ENCODE assay signal across 17 cellular contexts in the genomic region with DNA sequence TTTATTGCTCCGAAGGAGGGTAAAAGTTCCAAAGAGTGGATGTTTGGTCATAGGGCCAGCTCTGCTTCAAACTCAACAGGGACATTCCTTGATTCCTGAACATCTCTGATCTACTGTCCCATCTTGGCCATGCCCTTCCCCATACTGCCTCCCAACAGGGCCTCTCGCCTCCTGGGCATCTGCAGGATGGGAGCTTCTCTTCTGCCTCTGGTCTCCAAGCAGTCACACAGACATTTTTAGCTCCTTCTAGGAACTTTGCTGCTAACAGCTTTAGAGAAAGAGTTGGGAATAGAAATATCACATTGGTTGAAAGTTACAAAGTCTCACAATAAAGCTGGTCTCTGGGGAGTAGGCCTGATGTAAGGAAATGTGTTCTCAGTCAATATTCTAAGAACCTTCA. TPM values are rescaled to one million over a fixed set of nuclear protein-coding genes. Genes with fewer than 3 reads are reported as not detected.
DNase-seq lines count a peak whose midpoint lies in the region; TF ChIP-seq lines count a peak whose summit lies in the region.
"Had no signal": no experiment of that assay in that cellular context is flagged by ENCODE, and none has a peak within 500 bp of the region (broad histone marks: within the 10 kb centered on the region; RNA-seq: fewer than 3 reads in every experiment).

No MANE protein-coding gene starts in this region.

- H3K27me3 ChIP-seq in BLaER1 treated with 17β-estradiol and CSF1 and Interleukin-3, amounts not matched to agents 10 nM and 100 nM, result no peaks in the 10 kb centered on the region
- H3K27me3 ChIP-seq in endodermal cell (ENCODE audit: control insufficient read depth, insufficient read depth, low read length, poor library complexity, severe bottlenecking) (no peaks in the 10 kb centered on the region), rectal smooth muscle tissue (ENCODE audit: control insufficient read depth, insufficient read depth, low read length) (no peaks in the 10 kb centered on the region)
- H3K27me3 ChIP-seq: BE2C had no signal

- peaks cover 4% of the 10 kb centered on the region for H3K4me1 Mint-ChIP-seq in endodermal cell
- no peaks in the 10 kb centered on the region for H3K4me1 Mint-ChIP-seq in type B pancreatic cell (ENCODE audit: unreplicated experiment)
- H3K4me1 Mint-ChIP-seq in MCF 10A (ENCODE audit: insufficient read depth, unreplicated experiment), result no peaks in the 10 kb centered on the region
- H3K4me1 Mint-ChIP-seq: CD4-positive, alpha-beta memory T cell had no signal

- BruUV-seq in MCF 10A (replicated peaks; lab: Mats Ljungman, UMichigan), result no TSS peak

- intact Hi-C loops in MCF 10A (cut with micrococcal nuclease), result no loop called here

- H3K9me3 Mint-ChIP-seq in endodermal cell (no peaks in the 10 kb centered on the region), type B pancreatic cell (no peaks in the 10 kb centered on the region), MCF 10A (ENCODE audit: unreplicated experiment) (no peaks in the 10 kb centered on the region)
- H3K9me3 Mint-ChIP-seq: CD14-positive monocyte; CD4-positive, alpha-beta memory T cell had no signal

- DNase-seq in endodermal cell (peak; percentile 7), type B pancreatic cell (ENCODE audit: extremely low spot score, unreplicated experiment) (no peak), MCF 10A (ENCODE audit: unreplicated experiment) (no peak), NCI-H1694 (lab: John Stamatoyannopoulos, UW) (no peak), NCI-H2227 treated with DMSO at 0.1 percent for 48 hours (lab: John Stamatoyannopoulos, UW) (no peak)
- DNase-seq: ACHN; BE2C; CD4-positive, alpha-beta memory T cell; DMS153; DMS79; GDM1; GOT3; H7 had no signal

- H3K4me3 Mint-ChIP-seq in endodermal cell (no peak overlapping the region), type B pancreatic cell (no peak overlapping the region), MCF 10A (ENCODE audit: unreplicated experiment) (no peak overlapping the region)
- H3K4me3 Mint-ChIP-seq: CD14-positive monocyte; CD4-positive, alpha-beta memory T cell had no signal

- H3K9ac ChIP-seq in BLaER1 treated with 17β-estradiol and CSF1 and Interleukin-3, amounts not matched to agents 10 nM and 100 nM, result no peak overlapping the region
- H3K9ac ChIP-seq in endodermal cell (ENCODE audit: extremely low read depth, low read length, poor library complexity, severe bottlenecking), result no peak overlapping the region
- no peak overlapping the region for H3K9ac ChIP-seq in rectal smooth muscle tissue (ENCODE audit: low read length)

- no peaks in the 10 kb centered on the region for H4K20me1 ChIP-seq in BLaER1 treated with 17β-estradiol and CSF1 and Interleukin-3, amounts not matched to agents 10 nM and 100 nM

- peak overlapping the region in 6 of 11 experiments; percentile 2 to 26 (median 22); a peak in 4 of 22 replicates for H3K4me2 ChIP-seq in BLaER1 treated with 17β-estradiol and CSF1 and Interleukin-3, amounts not matched to agents 10 nM and 100 nM

- H3K27ac ChIP-seq in BLaER1 treated with 17β-estradiol and CSF1 and Interleukin-3, amounts not matched to agents 10 nM and 100 nM, result no peak overlapping the region
- H3K27ac ChIP-seq in endodermal cell (ENCODE audit: low read depth, low read length) (no peak overlapping the region), rectal smooth muscle tissue (ENCODE audit: low read depth, low read length) (peak overlapping the region; percentile 38)

- POLR2A ChIA-PET in MCF 10A (lab: Yijun Ruan, JAX), result interaction anchor here (0.8 to 0.9 kb wide), 2 partner anchors 8 to 10 kb away, joined by 3 read pairs; no protein-coding TSS in a partner anchor

- CTCF ChIA-PET in MCF 10A (lab: Yijun Ruan, JAX), result interaction anchor here (0.6 kb wide), 1 partner anchor 69 kb away, joined by 3 read pairs; no protein-coding TSS in a partner anchor

- H3K36me3 Mint-ChIP-seq in endodermal cell (ENCODE audit: low read depth) (no peaks in the 10 kb centered on the region), type B pancreatic cell (no peaks in the 10 kb centered on the region), MCF 10A (ENCODE audit: insufficient read depth, unreplicated experiment) (no peaks in the 10 kb centered on the region)
- H3K36me3 Mint-ChIP-seq: CD14-positive monocyte; CD4-positive, alpha-beta memory T cell had no signal

- WGBS in endodermal cell (ENCODE audit: insufficient coverage in 1 of 2, insufficient read length in 1 of 2), 2 experiments, result 59 to 81% methylated on average over 2 of the region's 2 CpGs

- H3K4me1 ChIP-seq in BLaER1 treated with 17β-estradiol and CSF1 and Interleukin-3, amounts not matched to agents 10 nM and 100 nM, result peaks cover 0 to 18% (median 8%) of the 10 kb centered on the region in 10 experiments; a peak in 13 of 20 replicates
- H3K4me1 ChIP-seq in endodermal cell (ENCODE audit: control insufficient read depth, insufficient read depth, low read length), result no peaks in the 10 kb centered on the region
- no peaks in the 10 kb centered on the region for H3K4me1 ChIP-seq in rectal smooth muscle tissue (ENCODE audit: control insufficient read depth, insufficient read depth, low read length)
- H3K4me1 ChIP-seq: BE2C had no signal

- no peak overlapping the region for H3K27ac Mint-ChIP-seq in endodermal cell
- peak overlapping the region; percentile 4 for H3K27ac Mint-ChIP-seq in type B pancreatic cell
- H3K27ac Mint-ChIP-seq in MCF 10A (ENCODE audit: low read depth, unreplicated experiment), result no peak overlapping the region
- H3K27ac Mint-ChIP-seq: CD14-positive monocyte; CD4-positive, alpha-beta memory T cell had no signal

- TF ChIP-seq CTCF in endodermal cell (conservative IDR thresholded peaks at IDR 0.05) (no peak), type B pancreatic cell (conservative IDR thresholded peaks at IDR 0.05) (no peak), MCF 10A (IDR thresholded peaks at IDR 0.05; ENCODE audit: unreplicated experiment) (no peak)

- H3K27me3 Mint-ChIP-seq in endodermal cell (ENCODE audit: insufficient read depth), result peaks cover 17% of the 10 kb centered on the region
- H3K27me3 Mint-ChIP-seq in type B pancreatic cell, result peaks cover 19% of the 10 kb centered on the region
- H3K27me3 Mint-ChIP-seq in MCF 10A (ENCODE audit: insufficient read depth, unreplicated experiment), result no peaks in the 10 kb centered on the region
- H3K27me3 Mint-ChIP-seq: CD4-positive, alpha-beta memory T cell had no signal

- H3K36me3 ChIP-seq in BLaER1 treated with 17β-estradiol and CSF1 and Interleukin-3, amounts not matched to agents 10 nM and 100 nM, result no peaks in the 10 kb centered on the region
- H3K36me3 ChIP-seq in endodermal cell (ENCODE audit: control insufficient read depth, insufficient read depth, low read length) (no peaks in the 10 kb centered on the region), rectal smooth muscle tissue (ENCODE audit: control insufficient read depth, insufficient read depth, low read length) (peaks cover 25% of the 10 kb centered on the region)
- H3K36me3 ChIP-seq: BE2C had no signal

- H3K9me3 ChIP-seq in BLaER1 treated with 17β-estradiol and CSF1 and Interleukin-3, amounts not matched to agents 10 nM and 100 nM (replicated peaks in 1 of 11), result 0 out of 22 replicates have a peak, but pooled peaks cover 0 to 7% (median 0%) of the 10 kb centered on the region in 11 experiments
- no peaks in the 10 kb centered on the region for H3K9me3 ChIP-seq in endodermal cell (ENCODE audit: control insufficient read depth, low read length)
- H3K9me3 ChIP-seq: BE2C had no signal

- no peak overlapping the region for H3K4me3 ChIP-seq in BLaER1 treated with 17β-estradiol and CSF1 and Interleukin-3, amounts not matched to agents 10 nM and 100 nM
- no peak overlapping the region for H3K4me3 ChIP-seq in endodermal cell (ENCODE audit: low read length)
- no peak overlapping the region for H3K4me3 ChIP-seq in rectal smooth muscle tissue (ENCODE audit: low read length)

RNA-seq across cellular contexts. Expression of a gene that starts 9.4 kb away (rescaled TPM):
- total RNA-seq in endodermal cell, result 10 to 100 TPM; 61.1 to 85.2 TPM
- polyA plus RNA-seq in endodermal cell (2013, experiment 1 of 2), result 121 TPM
- polyA plus RNA-seq in endodermal cell (2013, experiment 2 of 2), result 111 TPM
- 59.3 and 73.4 TPM in 2 replicates for total RNA-seq in type B pancreatic cell (ENCODE audit: low replicate concordance)
- 74.4 and 92.3 TPM in 2 replicates for total RNA-seq in MCF 10A (2022)

RNA-seq across cellular contexts. Expression of a gene that starts 24.5 kb away (rescaled TPM):
- total RNA-seq in endodermal cell (1 to 10 TPM; 1.5 to 1.6 TPM), type B pancreatic cell (ENCODE audit: low replicate concordance) (4.2 and 13.7 TPM in 2 replicates), MCF 10A (2022) (not detected in 2 replicates)
- polyA plus RNA-seq in endodermal cell (2013, experiment 1 of 2), result 7.3 TPM
- polyA plus RNA-seq in endodermal cell (2013, experiment 2 of 2), result 12.0 TPM
- total RNA-seq: CD4-positive, alpha-beta memory T cell; HT-29 had no signal
- polyA plus RNA-seq: CD14-positive monocyte; CD4-positive, alpha-beta memory T cell had no signal
